ENCODE assay signal across 8 cellular contexts in genomic region chr16:2874584-2875362, GRCh38. TPM values are rescaled to one million over a fixed set of nuclear protein-coding genes. Genes with fewer than 3 reads are reported as not detected.
A peak's percentile ranks its signal among the peaks of the same experiment; 100 is the strongest.
DNase-seq lines count a peak whose midpoint lies in the region; ATAC-seq and TF ChIP-seq lines count a peak whose summit lies in the region.

No MANE protein-coding gene starts in this region.

- no peaks in the 10 kb centered on the region for H3K36me3 Mint-ChIP-seq in natural killer cell

- H3K4me1 ChIP-seq in ACC112 (ENCODE audit: control insufficient read depth, insufficient read depth, low read length, unreplicated experiment) = peaks cover 4% of the 10 kb centered on the region
- H3K4me1 ChIP-seq in HUES6 (ENCODE audit: control insufficient read depth, insufficient read depth, low read length) = peaks cover 6% of the 10 kb centered on the region; the same call in 1 of the 2 replicates
- peaks cover 0 to 9% (median 5%) of the 10 kb centered on the region in 3 donors for H3K4me1 ChIP-seq in esophagus squamous epithelium

- no peaks in the 10 kb centered on the region for H3K36me3 ChIP-seq in ACC112 (ENCODE audit: insufficient read depth, low read length)
- no peaks in the 10 kb centered on the region for H3K36me3 ChIP-seq in HUES6 (ENCODE audit: control insufficient read depth, insufficient read depth, low read length)
- no peaks in the 10 kb centered on the region for H3K36me3 ChIP-seq in esophagus squamous epithelium

- H2AFZ ChIP-seq in ACC112 (ENCODE audit: low read length, unreplicated experiment) = peak overlapping the region; percentile 7

- 13 to 23% methylated on average over 29 to 33 of the region's 35 CpGs for WGBS in esophagus squamous epithelium, 2 donors

- no peak overlapping the region for H3K4me3 Mint-ChIP-seq in natural killer cell
- no peak overlapping the region for H3K4me3 Mint-ChIP-seq in stimulated activated naive CD8-positive, alpha-beta T cell treated with anti-CD3 and anti-CD28 coated beads, Interleukin-15, amount 100 ng/mL, for 72 hours

- TF ChIP-seq CTCF in esophagus squamous epithelium (IDR thresholded peaks at IDR 0.05) (peak; percentile 62 to 99 (median 96)), natural killer cell (IDR thresholded peaks at IDR 0.05) (peak; percentile 90)

- H3K9ac ChIP-seq in HUES6 (ENCODE audit: low read length) = no peak overlapping the region

- ATAC-seq in GM18511 (IDR thresholded peaks at IDR 0.05; ENCODE audit: unreplicated experiment) = peak; percentile 59
- peak; percentile 98 to 100 (median 100) for ATAC-seq in natural killer cell
- ATAC-seq in stimulated activated naive CD8-positive, alpha-beta T cell treated with anti-CD3 and anti-CD28 coated beads, Interleukin-15, amount 100 ng/mL, for 72 hours = peak; percentile 100

- H3K27ac Mint-ChIP-seq in natural killer cell = no peak overlapping the region
- H3K27ac Mint-ChIP-seq in stimulated activated naive CD8-positive, alpha-beta T cell treated with anti-CD3 and anti-CD28 coated beads, Interleukin-15, amount 100 ng/mL, for 72 hours = no peak overlapping the region

- H3K9me3 Mint-ChIP-seq in natural killer cell = no peaks in the 10 kb centered on the region
- H3K9me3 Mint-ChIP-seq in stimulated activated naive CD8-positive, alpha-beta T cell treated with anti-CD3 and anti-CD28 coated beads, Interleukin-15, amount 100 ng/mL, for 72 hours = peaks cover 1 to 3% of the 10 kb centered on the region in 2 donors

- H3K27me3 Mint-ChIP-seq in natural killer cell (ENCODE audit: low read depth in 2 of 2) = no peaks in the 10 kb centered on the region
- no peaks in the 10 kb centered on the region for H3K27me3 Mint-ChIP-seq in stimulated activated naive CD8-positive, alpha-beta T cell treated with anti-CD3 and anti-CD28 coated beads, Interleukin-15, amount 100 ng/mL, for 72 hours

- H3K4me1 Mint-ChIP-seq in natural killer cell = no peaks in the 10 kb centered on the region
- no peaks in the 10 kb centered on the region for H3K4me1 Mint-ChIP-seq in stimulated activated naive CD8-positive, alpha-beta T cell treated with anti-CD3 and anti-CD28 coated beads, Interleukin-15, amount 100 ng/mL, for 72 hours

- no peaks in the 10 kb centered on the region for H3K79me2 ChIP-seq in ACC112 (ENCODE audit: control insufficient read depth, insufficient read depth, low read length, unreplicated experiment)

- no peaks in the 10 kb centered on the region for H3K9me3 ChIP-seq in HUES6 (ENCODE audit: control insufficient read depth, insufficient read depth, low read depth, low read length)
- H3K9me3 ChIP-seq in esophagus squamous epithelium = no peaks in the 10 kb centered on the region

- TF ChIP-seq POLR2A in esophagus squamous epithelium (IDR thresholded peaks at IDR 0.05) = no peak

- intact Hi-C loops in esophagus squamous epithelium (cut with DNase I) (loop anchor here (5.0 kb wide), 1 partner anchor 48 kb away; no protein-coding TSS in a partner anchor), natural killer cell (cut with micrococcal nuclease) (loop anchor here (2.0 kb wide), 1 partner anchor 44 kb away; no protein-coding TSS in a partner anchor)

- H3K27ac ChIP-seq in ACC112 (ENCODE audit: low read depth, low read length) (no peak overlapping the region), HUES6 (ENCODE audit: low read depth, low read length) (no peak overlapping the region), esophagus squamous epithelium (no peak overlapping the region)

- H3K4me3 ChIP-seq in ACC112 (ENCODE audit: low read depth, low read length) (peak overlapping the region; percentile 9; the same call in 1 of the 2 replicates), HUES6 (ENCODE audit: low read depth, low read length) (peak overlapping the region; percentile 9; the same call in 1 of the 2 replicates), esophagus squamous epithelium (no peak overlapping the region)

- DNase-seq in OCI-M1 (lab: John Stamatoyannopoulos, UW) = peak; percentile 87
- DNase-seq in activated T-cell treated with anti-CD3 and anti-CD28 coated beads for 24 hours (ENCODE audit: low read depth) = peak; percentile 53
- peak; percentile 14 for DNase-seq in esophagus squamous epithelium (lab: John Stamatoyannopoulos, UW)
- peak; percentile 60 for DNase-seq in natural killer cell
- DNase-seq in stimulated activated naive CD8-positive, alpha-beta T cell treated with anti-CD3 and anti-CD28 coated beads, Interleukin-15, amount 100 ng/mL, for 72 hours = peak; percentile 65 to 70

- H3K27me3 ChIP-seq in ACC112 (ENCODE audit: insufficient read depth, low read length) (no peaks in the 10 kb centered on the region), HUES6 (ENCODE audit: control insufficient read depth, insufficient read depth, low read length) (peaks cover 13% of the 10 kb centered on the region), esophagus squamous epithelium (peaks cover 0 to 3% (median 0%) of the 10 kb centered on the region in 4 donors)

RNA-seq across cellular contexts. Expression of gene FLYWCH2, which starts 8.2 kb away (rescaled TPM):
- total RNA-seq in esophagus squamous epithelium = 10 to 100 TPM; 18.9 to 47.9 (median 39.5) TPM
- total RNA-seq in natural killer cell = 10 to 100 TPM; 12.0 to 12.7 (median 12.6) TPM

RNA-seq across cellular contexts. Expression of gene PRSS22, which starts 16.8 kb away (rescaled TPM):
- total RNA-seq in esophagus squamous epithelium = 100 to 1,000 TPM in 2 of 4 donors, 10 to 100 TPM in 2; 36.6 to 149 (median 113) TPM
- 1 to 10 TPM; 1.5 to 7.7 (median 3.3) TPM for total RNA-seq in natural killer cell

RNA-seq across cellular contexts. Expression of gene FLYWCH1, which starts 37.0 kb away (rescaled TPM):
- total RNA-seq in esophagus squamous epithelium = 10 to 100 TPM; 25.4 to 52.1 (median 27.1) TPM
- 100 to 1,000 TPM in 2 of 3 donors, 10 to 100 TPM in 1; 85.1 to 148 (median 130) TPM for total RNA-seq in natural killer cell

RNA-seq across cellular contexts. Expression of gene ZG16B, which starts 44.7 kb away (rescaled TPM):
- total RNA-seq in esophagus squamous epithelium (10 to 100 TPM in 1 of 4 donors, under 1 TPM in 2, not detected in 1; 0.34 to 38.5 (median 0.44) TPM), natural killer cell (1 to 10 TPM in 2 of 3 donors, under 1 TPM in 1; 0.78 to 1.5 (median 1.1) TPM)

RNA-seq across cellular contexts. Expression of gene PRSS21, which starts 57.7 kb away (rescaled TPM):
- 1 to 10 TPM in 1 of 4 donors, not detected in 3; 1.5 TPM for total RNA-seq in esophagus squamous epithelium
- 1 to 10 TPM in 1 of 3 donors, under 1 TPM in 1, not detected in 1; 0.64 to 6.6 TPM for total RNA-seq in natural killer cell

Comparison
In these comparisons a context has a peak if more than half of its experiments do, and no peak if none do; other contexts are left out.
1. H3K4me3 ChIP-seq: peak in ACC112 (single experiment) and HUES6 (single experiment); none in esophagus squamous epithelium (0 of 4).
2. DNase-seq: peak in every context shown above with its lines; median percentile 87 in OCI-M1; 68 in stimulated activated naive CD8-positive, alpha-beta T cell treated with anti-CD3 and anti-CD28 coated beads, Interleukin-15, amount 100 ng/mL, for 72 hours; 60 in natural killer cell; 53 in activated T-cell treated with anti-CD3 and anti-CD28 coated beads for 24 hours; 14 in esophagus squamous epithelium.
3. RNA of gene PRSS22, which starts 16.8 kb away (total RNA-seq): 36.6 to 149 TPM in esophagus squamous epithelium; 1.5 to 7.7 TPM in natural killer cell; every median in the first group is over 4 times any median in the second.
4. Peak in every context shown above with its lines, with median percentiles within 50 percentile points of each other: ATAC-seq.